ENCODE assay signal across 28 cellular contexts in genomic region chr21:32658524-32658923, GRCh38. TPM values are rescaled to one million over a fixed set of nuclear protein-coding genes. Genes with fewer than 3 reads are reported as not detected.
DNase-seq lines count a peak whose midpoint lies in the region; ATAC-seq, FAIRE-seq and TF ChIP-seq lines count a peak whose summit lies in the region.
"Had no signal": no experiment of that assay in that cellular context is flagged by ENCODE, and none has a peak within 500 bp of the region (broad histone marks: within the 10 kb centered on the region; RNA-seq: fewer than 3 reads in every experiment).

No MANE protein-coding gene starts in this region.

- peaks cover 11% of the 10 kb centered on the region for H3K36me3 Mint-ChIP-seq in glutamatergic neuron (ENCODE audit: unreplicated experiment)

- no peaks in the 10 kb centered on the region for H3K27me3 ChIP-seq in HepG2 (ENCODE audit: control insufficient read depth in 1 of 2, insufficient read depth in 2 of 2, low read length in 2 of 2)
- H3K27me3 ChIP-seq in mesendoderm (ENCODE audit: insufficient read depth, low read length, poor library complexity) = no peaks in the 10 kb centered on the region
- H3K27me3 ChIP-seq: BE2C; BLaER1 treated with 17β-estradiol and CSF1 and Interleukin-3, amounts not matched to agents 10 nM and 100 nM had no signal

- no peak overlapping the region for H4K8ac ChIP-seq in mesendoderm (ENCODE audit: low read depth, low read length)

- H3K4me3 Mint-ChIP-seq in glutamatergic neuron (ENCODE audit: unreplicated experiment) = no peak overlapping the region
- H3K4me3 Mint-ChIP-seq: CD14-positive monocyte; CD4-positive, alpha-beta T cell; CD8-positive, alpha-beta memory T cell had no signal

- H4K5ac ChIP-seq in mesendoderm (ENCODE audit: low read length) = no peak overlapping the region

- no peak overlapping the region for H3K18ac ChIP-seq in mesendoderm (ENCODE audit: low read length)

- in situ Hi-C loops in HepG2 (cut with HindIII; ENCODE audit: extremely low pct_ligation_motif_present, low pct_unique_long_range_greater_than_20kb) = loop anchor here (25.0 kb wide), 1 partner anchor 479 kb away; no protein-coding TSS in a partner anchor

- H2AFZ ChIP-seq in HepG2 (ENCODE audit: low read length) = no peak overlapping the region
- H2AFZ ChIP-seq: GM23248 had no signal

- H3K79me1 ChIP-seq in mesendoderm (ENCODE audit: low read length) = no peaks in the 10 kb centered on the region

- H3K4me1 ChIP-seq in HepG2 (ENCODE audit: insufficient read depth, low read length) = peaks cover 14% of the 10 kb centered on the region
- no peaks in the 10 kb centered on the region for H3K4me1 ChIP-seq in mesendoderm (ENCODE audit: control insufficient read depth, low read depth, low read length)
- H3K4me1 ChIP-seq: A549; BE2C; BLaER1 treated with 17β-estradiol and CSF1 and Interleukin-3, amounts not matched to agents 10 nM and 100 nM had no signal

- ATAC-seq in HepG2 = peak; percentile 97
- ATAC-seq in GM19467 (IDR thresholded peaks at IDR 0.05; ENCODE audit: unreplicated experiment) = no peak
- ATAC-seq: A549, GM12878 had no signal

- no peak overlapping the region for H2BK5ac ChIP-seq in mesendoderm (ENCODE audit: low read length)

- H3K79me2 ChIP-seq in HepG2 (ENCODE audit: insufficient read depth, low read length) = no peaks in the 10 kb centered on the region
- H3K79me2 ChIP-seq in mesendoderm (ENCODE audit: control insufficient read depth, insufficient read depth, low read length) = no peaks in the 10 kb centered on the region

- intact Hi-C loops in HepG2 (cut with micrococcal nuclease; ENCODE audit: unreplicated experiment) = loop anchor here (10.0 kb wide), 1 partner anchor 466 kb away; no protein-coding TSS in a partner anchor

- H3K4me2 ChIP-seq in HepG2 (ENCODE audit: low read depth, low read length) = peak overlapping the region; percentile 56
- no peak overlapping the region for H3K4me2 ChIP-seq in mesendoderm (ENCODE audit: low read length)
- H3K4me2 ChIP-seq: A549; BLaER1 treated with 17β-estradiol and CSF1 and Interleukin-3, amounts not matched to agents 10 nM and 100 nM had no signal

- H3K36me3 ChIP-seq in HepG2 (replicated peaks in 1 of 2; ENCODE audit: control insufficient read depth in 1 of 2, insufficient read depth in 2 of 2, low read length in 2 of 2) (no peaks in the 10 kb centered on the region; a peak in 1 of 5 replicates), mesendoderm (ENCODE audit: control insufficient read depth, insufficient read depth, low read length) (no peaks in the 10 kb centered on the region)

- peaks cover 2% of the 10 kb centered on the region for H3K27me3 Mint-ChIP-seq in glutamatergic neuron (ENCODE audit: unreplicated experiment)
- H3K27me3 Mint-ChIP-seq: CD4-positive, alpha-beta T cell; CD8-positive, alpha-beta memory T cell had no signal

- TF ChIP-seq EP300 in HepG2 (IDR thresholded peaks at IDR 0.05; ENCODE audit: low read depth in 2 of 2, low read length in 2 of 2) (no peak), HepG2 (CRISPR knock-in tag; IDR thresholded peaks at IDR 0.05; ENCODE audit: borderline replicate concordance) (no peak)

- FAIRE-seq in HepG2 (lab: Jason Lieb, UNC) (peak; percentile 51), HTR-8/SVneo (lab: Jason Lieb, UNC) (no peak)
- FAIRE-seq: A549, D721Med, GM12878, GM18507, H1 had no signal

- 0 out of 6 replicates have a peak overlapping the region, but pooled peaks of 1 of the 3 experiments have one; percentile 3 for H3K4me3 ChIP-seq in HepG2 (replicated peaks in 1 of 3; ENCODE audit: insufficient read depth in 1 of 3, low read depth in 2 of 3, low read length in 3 of 3)
- no peak overlapping the region for H3K4me3 ChIP-seq in mesendoderm (ENCODE audit: low read length)
- H3K4me3 ChIP-seq: A549, GM12878, GM23248 had no signal

- no peak overlapping the region for H2BK15ac ChIP-seq in mesendoderm (replicated peaks; ENCODE audit: low read depth)

- H3K27ac Mint-ChIP-seq in glutamatergic neuron (ENCODE audit: unreplicated experiment) = peak overlapping the region; percentile 52
- H3K27ac Mint-ChIP-seq: CD4-positive, alpha-beta T cell had no signal

- TF ChIP-seq CTCF in glutamatergic neuron (IDR thresholded peaks at IDR 0.05; ENCODE audit: partially characterized antibody, unreplicated experiment) (no peak), HepG2 (CRISPR knock-in tag; IDR thresholded peaks at IDR 0.05) (no peak)

- TF ChIP-seq RAD21 in HepG2 (CRISPR knock-in tag; IDR thresholded peaks at IDR 0.05) = no peak

- TF ChIP-seq POLR2A in HepG2 (IDR thresholded peaks at IDR 0.05; ENCODE audit: insufficient read depth in 1 of 2, low read depth in 2 of 2, low read length in 2 of 2) = no peak
- TF ChIP-seq POLR2A in erythroblast (IDR thresholded peaks at IDR 0.05; ENCODE audit: low read length) = no peak

- no peaks in the 10 kb centered on the region for H3K9me3 ChIP-seq in HepG2 (ENCODE audit: low read length)
- H3K9me3 ChIP-seq: A549, BE2C had no signal

- no peaks in the 10 kb centered on the region for H4K20me1 ChIP-seq in HepG2 (ENCODE audit: insufficient read depth, low read length)
- H4K20me1 ChIP-seq: BLaER1 treated with 17β-estradiol and CSF1 and Interleukin-3, amounts not matched to agents 10 nM and 100 nM had no signal

- no peak overlapping the region for H3K4ac ChIP-seq in mesendoderm (ENCODE audit: low read depth, low read length)

- CTCF ChIA-PET in HepG2 (lab: Yijun Ruan, JAX; ENCODE audit: low intra/inter-chr PET ratio, low total read pairs) = no interaction called here

- peaks cover 8% of the 10 kb centered on the region for H3K4me1 Mint-ChIP-seq in glutamatergic neuron (ENCODE audit: low read depth, unreplicated experiment)
- H3K4me1 Mint-ChIP-seq: CD14-positive monocyte; CD8-positive, alpha-beta memory T cell had no signal

- no peak overlapping the region for H3K23ac ChIP-seq in mesendoderm (ENCODE audit: low read length)

- H2BK120ac ChIP-seq in mesendoderm (ENCODE audit: low read depth, low read length) = no peak overlapping the region

- no TSS peak for BruUV-seq in HepG2 (replicated peaks; lab: Mats Ljungman, UMichigan)

- no peak overlapping the region for H2AK5ac ChIP-seq in mesendoderm (ENCODE audit: low read length)

- H3K9ac ChIP-seq in HepG2 (ENCODE audit: insufficient read depth, low read depth, low read length) (no peak overlapping the region), mesendoderm (ENCODE audit: low read length) (no peak overlapping the region)
- H3K9ac ChIP-seq: BLaER1 treated with 17β-estradiol and CSF1 and Interleukin-3, amounts not matched to agents 10 nM and 100 nM; GM23248 had no signal

- no peak overlapping the region for H3K56ac ChIP-seq in mesendoderm (ENCODE audit: low read length)

- DNase-seq in cerebellar cortex (ENCODE audit: low spot score) (peak; percentile 6), glutamatergic neuron (no peak), HepG2 (ENCODE audit: low spot score) (peak; percentile 46), mesendoderm (peak; percentile 13), HTR-8/SVneo (ENCODE audit: insufficient read length, low spot score) (no peak), hypothalamus (lab: John Stamatoyannopoulos, UW) (no peak), erythroblast (lab: John Stamatoyannopoulos, UW) (no peak)
- DNase-seq: 8988T; ACHN; AML-193; BE2C; CD4-positive, alpha-beta T cell; CD8-positive, alpha-beta memory T cell; DMS 273 treated with DMSO at 0.1 percent for 48 hours; DMS79; EL; GDM1; GM23248; H7; HCEC 1CT had no signal

- H3K9me3 Mint-ChIP-seq in glutamatergic neuron (ENCODE audit: unreplicated experiment) = no peaks in the 10 kb centered on the region
- H3K9me3 Mint-ChIP-seq: CD4-positive, alpha-beta T cell had no signal

- H3K27ac ChIP-seq in HepG2 (ENCODE audit: extremely low read length, insufficient read depth, low read length) (peak overlapping the region; percentile 32), mesendoderm (ENCODE audit: low read depth, low read length) (no peak overlapping the region)
- H3K27ac ChIP-seq: A549; BLaER1 treated with 17β-estradiol and CSF1 and Interleukin-3, amounts not matched to agents 10 nM and 100 nM; GM23248 had no signal

- WGBS in HepG2 (ENCODE audit: low lambda C conversion rate) = 31% methylated on average over 9 of the region's 9 CpGs
- whole genome bisulfite sequencing in mesendoderm (ENCODE audit: extremely low coverage, insufficient coverage, low lambda C conversion rate) = no CpG with 5 or more reads among the region's 9 CpGs

- POLR2A ChIA-PET in HepG2 (lab: Yijun Ruan, JAX) = interaction anchor here (1.0 to 1.5 kb wide), 2 partner anchors 46 to 70 kb away, joined by 4 to 5 read pairs; partner anchors contain the start of gene CFAP298

TF ChIP-seq in HepG2, 621 proteins besides CTCF, POLR2A, EP300 and RAD21 (continues in another document):
- TF ChIP-seq GATAD2A (CRISPR knock-in tag; IDR thresholded peaks at IDR 0.05) (peak; percentile 46), TGIF2 (CRISPR knock-in tag; IDR thresholded peaks at IDR 0.05) (no peak)

RNA-seq across cellular contexts. Expression of gene CFAP298, which starts 46.3 kb away (rescaled TPM):
- 124 TPM for total RNA-seq in glutamatergic neuron (ENCODE audit: unreplicated experiment)
- total RNA-seq in HepG2 (2016; rRNA removed; fragmentation: Illumina TruSeq; extraction: Trizol) = 62.2 and 67.5 TPM in 2 replicates
- total RNA-seq in HepG2 (2016; cell fraction: cytosol; rRNA removed; fragmentation: Illumina TruSeq; extraction: Trizol; ENCODE audit: low read depth) = 8.3 and 10.1 TPM in 2 replicates
- total RNA-seq in HepG2 (2016; cell fraction: insoluble cytoplasmic fraction; rRNA removed; fragmentation: Illumina TruSeq; extraction: Trizol) = 63.4 and 69.3 TPM in 2 replicates
- total RNA-seq in HepG2 (2016; cell fraction: membrane; rRNA removed; fragmentation: Illumina TruSeq; extraction: Trizol) = 15.3 and 17.5 TPM in 2 replicates
- total RNA-seq in HepG2 (2016; cell fraction: nucleus; rRNA removed; fragmentation: Illumina TruSeq; extraction: Trizol) = 27.5 and 31.3 TPM in 2 replicates
- polyA plus RNA-seq in HepG2 (2011; rRNA removed) = 19.6 and 21.2 TPM in 2 replicates
- polyA plus RNA-seq in HepG2 (2011; cell fraction: cytosol; rRNA removed) = 17.9 and 20.0 TPM in 2 replicates
- polyA plus RNA-seq in HepG2 (2011; cell fraction: nucleus; rRNA removed) = 36.7 and 41.1 TPM in 2 replicates
- 26.6 and 34.3 TPM in 2 replicates for polyA plus RNA-seq in HepG2 (2012)
- 5.4 and 6.3 TPM in 2 replicates for polyA plus RNA-seq in HepG2 (2016; cell fraction: cytosol; fragmentation: Illumina TruSeq; extraction: Trizol; ENCODE audit: low read depth)
- 66.1 and 75.8 TPM in 2 replicates for polyA plus RNA-seq in HepG2 (2016; cell fraction: insoluble cytoplasmic fraction; fragmentation: Illumina TruSeq; extraction: Trizol; ENCODE audit: low read depth)
- polyA plus RNA-seq in HepG2 (2016; cell fraction: membrane; fragmentation: Illumina TruSeq; extraction: Trizol; ENCODE audit: low read depth) = 8.8 and 10.3 TPM in 2 replicates
- 55.9 and 56.8 TPM in 2 replicates for polyA plus RNA-seq in HepG2 (2016; cell fraction: nucleus; fragmentation: Illumina TruSeq; extraction: Trizol; ENCODE audit: insufficient read depth, low read depth)
- polyA minus RNA-seq in HepG2 (2011; rRNA and poly(A)+ RNA removed; ENCODE audit: low replicate concordance) = 8.7 and 11.6 TPM in 2 replicates
- 10.5 and 11.8 TPM in 2 replicates for polyA minus RNA-seq in HepG2 (2011; cell fraction: cytosol; rRNA and poly(A)+ RNA removed)
- polyA minus RNA-seq in HepG2 (2011; cell fraction: nucleus; rRNA and poly(A)+ RNA removed) = 13.8 and 14.3 TPM in 2 replicates
- 103 TPM for polyA plus RNA-seq in mesendoderm (2013, experiment 1 of 2)
- 106 TPM for polyA plus RNA-seq in mesendoderm (2013, experiment 2 of 2)

Comparison
In these comparisons a context has a peak if more than half of its experiments do, and no peak if none do; other contexts are left out.
1. DNase-seq: peak in cerebellar cortex (single experiment), HepG2 (single experiment) and mesendoderm (single experiment); none in glutamatergic neuron (single experiment), HTR-8/SVneo (single experiment), hypothalamus (0 of 51) and erythroblast (0 of 2).